In the genomic region with DNA sequence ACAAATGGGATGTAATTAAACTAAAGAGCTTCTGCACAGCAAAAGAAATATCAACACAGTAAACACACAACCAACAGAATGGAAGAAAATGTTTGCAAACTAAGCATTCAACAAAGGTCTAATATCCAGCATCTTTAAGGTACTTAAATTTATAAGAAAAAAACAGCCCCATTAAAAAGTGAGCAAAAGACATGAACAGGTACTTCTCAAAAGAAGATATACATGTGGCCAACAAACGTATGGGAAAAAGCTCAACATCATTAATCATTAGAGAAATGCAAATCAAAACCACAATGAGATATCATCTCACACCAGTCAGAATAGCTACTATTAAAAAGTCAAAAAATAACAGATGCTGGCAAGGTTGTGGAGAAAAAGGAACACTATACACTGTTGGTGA, we compare ENCODE assay signal across 1 cellular context. TPM values are rescaled to one million over a fixed set of nuclear protein-coding genes. Genes with fewer than 3 reads are reported as not detected.
"Had no signal": no experiment of that assay in that cellular context is flagged by ENCODE, and none has a peak within 500 bp of the region (broad histone marks: within the 10 kb centered on the region; RNA-seq: fewer than 3 reads in every experiment).

No MANE protein-coding gene starts in this region.

RNA-seq across cellular contexts. Expression of a gene that starts 32.6 kb away (rescaled TPM):
- total RNA-seq: GM12878 had no signal
